8 cellular contexts compared by ENCODE assay signal in genomic region chr10:89369142-89370105, GRCh38. TPM values are rescaled to one million over a fixed set of nuclear protein-coding genes. Genes with fewer than 3 reads are reported as not detected.
A peak's percentile ranks its signal among the peaks of the same experiment; 100 is the strongest.
DNase-seq lines count a peak whose midpoint lies in the region; ATAC-seq and TF ChIP-seq lines count a peak whose summit lies in the region.

No MANE protein-coding gene starts in this region.

- H3K27ac ChIP-seq in C4-2B: no peak overlapping the region

- ATAC-seq in HG03139 (IDR thresholded peaks at IDR 0.05; ENCODE audit: unreplicated experiment) (no peak), HG02970 (IDR thresholded peaks at IDR 0.05; ENCODE audit: low FRiP score, unreplicated experiment) (no peak)

- in situ Hi-C loops in G401 (cut with HindIII; ENCODE audit: low sequenced_read_pairs): no loop called here

- peak; percentile 37 for TF ChIP-seq CTCF in C4-2B (conservative IDR thresholded peaks at IDR 0.05)

- DNase-seq in HCEC 1CT: peak; percentile 64
- DNase-seq in amniotic epithelial cell (ENCODE audit: low read depth): peak; percentile 64
- peak; percentile 49 for DNase-seq in left kidney (ENCODE audit: low read depth, low spot score)
- no peak for DNase-seq in G401 (ENCODE audit: low spot score)
- no peak for DNase-seq in activated effector memory CD4-positive, alpha-beta T cell treated with Interleukin-2 at 50 U/mL for 16 hours

RNA-seq across cellular contexts. Expression of gene IFIT1B, which starts 8.4 kb away (rescaled TPM):
- not detected in 2 replicates for total RNA-seq in G401 (2014; rRNA removed; shearing (Covaris generic))

RNA-seq across cellular contexts. Expression of gene IFIT1, which starts 23.0 kb away (rescaled TPM):
- 19.2 and 21.7 TPM in 2 replicates for total RNA-seq in G401 (2014; rRNA removed; shearing (Covaris generic))

RNA-seq across cellular contexts. Expression of gene IFIT3, which starts 41.6 kb away (rescaled TPM):
- total RNA-seq in G401 (2014; rRNA removed; shearing (Covaris generic)): 2.4 and 2.7 TPM in 2 replicates

RNA-seq across cellular contexts. Expression of gene IFIT5, which starts 44.9 kb away (rescaled TPM):
- total RNA-seq in G401 (2014; rRNA removed; shearing (Covaris generic)): 2.4 and 2.5 TPM in 2 replicates

Comparison
In these comparisons a context has a peak if more than half of its experiments do, and no peak if none do; other contexts are left out.
1. DNase-seq: peak in HCEC 1CT (single experiment), amniotic epithelial cell (single experiment) and left kidney (single experiment); none in G401 (single experiment) and activated effector memory CD4-positive, alpha-beta T cell treated with Interleukin-2 at 50 U/mL for 16 hours (single experiment).